ENCODE assay signal across 1 cellular context in the genomic region with DNA sequence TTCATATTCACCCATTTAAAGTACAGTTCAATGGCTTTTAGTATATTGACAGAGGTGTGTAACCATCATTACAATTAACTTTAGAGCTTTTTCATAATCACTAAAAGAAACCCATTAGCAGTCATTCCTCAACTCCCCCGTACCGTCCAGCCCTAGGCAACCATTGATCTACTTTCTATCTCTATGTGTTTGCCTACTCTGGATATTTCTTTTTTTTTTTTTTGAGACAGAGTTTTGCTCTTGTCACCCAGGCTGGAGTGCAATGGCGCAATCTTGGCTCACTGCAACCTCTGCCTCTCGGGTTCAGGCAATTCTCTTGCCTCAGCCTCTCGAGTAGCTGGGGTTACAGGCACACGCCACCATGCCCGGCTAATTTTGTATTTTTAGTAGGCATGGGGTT. TPM values are rescaled to one million over a fixed set of nuclear protein-coding genes. Genes with fewer than 3 reads are reported as not detected.
"Had no signal": no experiment of that assay in that cellular context is flagged by ENCODE, and none has a peak within 500 bp of the region (broad histone marks: within the 10 kb centered on the region; RNA-seq: fewer than 3 reads in every experiment).

No MANE protein-coding gene starts in this region.

RNA-seq across cellular contexts. Expression of a gene that starts 48.6 kb away (rescaled TPM):
- total RNA-seq: MCF 10A had no signal
